In the genomic region with DNA sequence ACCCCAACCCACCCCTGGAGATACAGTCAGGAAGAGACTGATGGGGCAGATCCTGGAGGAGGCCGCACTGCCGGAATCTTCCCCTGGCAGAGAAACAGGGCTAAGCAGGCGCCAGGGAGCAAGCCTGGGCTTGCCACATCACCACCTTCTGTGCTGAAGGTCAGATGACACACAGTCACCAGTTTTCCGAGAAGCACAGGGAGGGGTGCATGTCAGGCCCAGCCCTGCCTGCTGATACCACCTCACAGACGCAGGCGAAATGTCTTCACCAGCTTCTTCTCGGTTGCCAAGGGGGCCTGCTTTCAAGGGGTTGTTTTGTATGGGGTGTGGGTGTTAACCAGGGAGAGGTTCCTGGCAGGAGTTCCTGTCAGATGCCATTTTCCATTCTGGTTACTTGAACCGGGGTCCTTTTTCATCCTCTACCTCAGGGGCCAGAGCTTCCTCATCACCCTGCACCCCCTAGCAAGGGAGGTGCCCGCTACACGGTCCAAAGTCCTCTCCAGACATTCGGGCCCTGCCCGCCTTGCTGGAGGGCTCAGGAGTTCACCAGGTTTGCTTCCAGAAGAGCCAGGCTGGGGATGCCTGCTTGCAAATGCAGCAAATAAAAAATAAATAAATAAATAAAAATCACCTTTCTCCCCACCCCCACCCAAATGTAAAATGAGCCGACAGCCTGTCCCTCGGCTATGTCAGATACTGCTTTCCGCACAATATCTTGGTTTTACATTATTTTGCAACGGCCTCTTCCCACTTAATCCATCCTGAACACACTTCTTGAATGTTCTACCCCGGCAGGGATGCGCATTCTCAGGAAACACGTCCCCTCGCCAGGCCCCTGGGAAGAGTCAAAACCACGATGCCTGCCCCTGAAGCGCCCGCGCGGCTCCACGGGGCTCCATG, we compare ENCODE assay signal across 8 cellular contexts. TPM values are rescaled to one million over a fixed set of nuclear protein-coding genes. Genes with fewer than 3 reads are reported as not detected.
DNase-seq lines count a peak whose midpoint lies in the region; ATAC-seq and TF ChIP-seq lines count a peak whose summit lies in the region.

No MANE protein-coding gene starts in this region.

- H3K27ac ChIP-seq in right cardiac atrium (ENCODE audit: low read length) (peak overlapping the region; percentile 95), uterus (peak overlapping the region; percentile 98 to 99)

- ATAC-seq in right cardiac atrium (peak; percentile 62 to 63), HG03196 (IDR thresholded peaks at IDR 0.05; ENCODE audit: unreplicated experiment) (no peak)

- 1% methylated on average over 26 of the region's 26 CpGs for WGBS in right cardiac atrium

- peak; percentile 77 to 86 for TF ChIP-seq POLR2A in uterus (IDR thresholded peaks at IDR 0.05)

- H3K9me3 ChIP-seq in right cardiac atrium (ENCODE audit: control insufficient read depth, low read length) (no peaks in the 10 kb centered on the region), uterus (no peaks in the 10 kb centered on the region)

- H3K4me3 ChIP-seq in GM12865 (ENCODE audit: low read depth, low read length) (peak overlapping the region; percentile 70), right cardiac atrium (ENCODE audit: low read length) (peak overlapping the region; percentile 83), uterus (peak overlapping the region; percentile 76 to 91)

- TF ChIP-seq CTCF in GM12865 (IDR thresholded peaks at IDR 0.05; ENCODE audit: insufficient read depth, low read depth, low read length, missing control alignments) (no peak), uterus (IDR thresholded peaks at IDR 0.05) (no peak)

- intact Hi-C loops in right cardiac atrium (cut with DNase I) (loop anchor here in 2 of 4 donors (2.0 to 5.0 kb wide), 2 partner anchors 76 to 77 kb away; a partner anchor contains a TSS), uterus (cut with DNase I; ENCODE audit: low total_unique reads) (loop anchor here (2.0 kb wide), 1 partner anchor 77 kb away; a partner anchor contains a TSS)

- peaks cover 14% of the 10 kb centered on the region for H3K4me1 ChIP-seq in right cardiac atrium (ENCODE audit: control insufficient read depth, insufficient read depth, low read length)
- H3K4me1 ChIP-seq in uterus, result peaks cover 0 to 7% of the 10 kb centered on the region in 2 donors

- H3K27me3 ChIP-seq in right cardiac atrium (ENCODE audit: control insufficient read depth, insufficient read depth) (no peaks in the 10 kb centered on the region), uterus (no peaks in the 10 kb centered on the region)

- H3K36me3 ChIP-seq in uterus, result no peaks in the 10 kb centered on the region

- DNase-seq in GM12865 (ENCODE audit: low read depth) (peak; percentile 93), NCI-H1694 treated with DMSO at 0.1 percent for 48 hours (lab: John Stamatoyannopoulos, UW) (peak; percentile 86), T-helper 22 cell (ENCODE audit: low read depth) (peak; percentile 89), anterior cingulate cortex (lab: John Stamatoyannopoulos, UW) (peak in 56 of 58 donors; percentile 31 to 94 (median 79)), right cardiac atrium (peak; percentile 94 to 97 (median 96)), putamen (ENCODE audit: low spot score) (peak; percentile 90), uterus (peak; percentile 96 to 97)

RNA-seq across cellular contexts. Expression of a gene that starts 1.1 kb away (rescaled TPM):
- total RNA-seq in right cardiac atrium (100 to 1,000 TPM; 346 to 441 (median 427) TPM), uterus (100 to 1,000 TPM in 3 of 4 donors, 10 to 100 TPM in 1; 33.6 to 932 (median 120) TPM)
- polyA plus RNA-seq in right cardiac atrium, result 441 TPM

RNA-seq across cellular contexts. Expression of a gene that starts 35.0 kb away (rescaled TPM):
- total RNA-seq in right cardiac atrium (10 to 100 TPM; 12.2 to 16.1 (median 12.9) TPM), uterus (100 to 1,000 TPM in 1 of 4 donors, 10 to 100 TPM in 3; 15.9 to 160 (median 41.5) TPM)
- 9.3 TPM for polyA plus RNA-seq in right cardiac atrium

RNA-seq across cellular contexts. Expression of a gene that starts 39.0 kb away (rescaled TPM):
- total RNA-seq in right cardiac atrium (1 to 10 TPM; 6.1 to 7.7 (median 7.4) TPM), uterus (1 to 10 TPM in 2 of 4 donors, under 1 TPM in 1, not detected in 1; 0.29 to 5.9 (median 5.3) TPM)
- polyA plus RNA-seq in right cardiac atrium, result 5.5 TPM
